20 cellular contexts compared by ENCODE assay signal in the genomic region with DNA sequence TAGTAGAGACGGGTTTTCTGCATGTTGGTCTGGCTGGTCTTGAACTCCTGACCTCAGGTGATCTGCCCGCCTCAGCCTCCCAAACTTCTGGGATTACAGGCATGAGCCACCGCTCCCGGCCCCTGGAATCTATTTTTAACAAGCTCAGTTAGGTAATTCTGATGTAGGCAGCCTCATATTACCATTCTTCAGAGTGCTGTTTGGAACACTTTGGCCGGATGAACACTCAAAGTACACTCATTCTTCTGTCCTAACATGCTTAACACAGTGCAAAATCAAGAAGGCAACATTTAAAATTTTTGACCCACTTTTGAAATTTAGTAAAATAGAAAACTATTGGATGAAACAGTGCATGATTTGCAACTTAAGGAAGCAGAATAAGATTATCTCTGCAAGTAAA.
DNase-seq lines count a peak whose midpoint lies in the region; ATAC-seq and TF ChIP-seq lines count a peak whose summit lies in the region.
"Had no signal": no experiment of that assay in that cellular context is flagged by ENCODE, and none has a peak within 500 bp of the region (broad histone marks: within the 10 kb centered on the region; RNA-seq: fewer than 3 reads in every experiment).

No MANE protein-coding gene starts in this region.

- H3K4me1 ChIP-seq in RWPE2 (ENCODE audit: insufficient read depth, poor library complexity, severe bottlenecking) (peaks cover 29% of the 10 kb centered on the region), SJCRH30 (no peaks in the 10 kb centered on the region)
- H3K4me1 ChIP-seq: BLaER1 had no signal

- H3K27ac ChIP-seq in RWPE2 (ENCODE audit: poor library complexity, severe bottlenecking) (peak overlapping the region; percentile 51), SJCRH30 (no peak overlapping the region)
- H3K27ac ChIP-seq: A549, BLaER1, C4-2B, GM23248 had no signal

- H3K9me3 ChIP-seq in RWPE2 (ENCODE audit: severe bottlenecking): no peaks in the 10 kb centered on the region
- H3K9me3 ChIP-seq in SJCRH30 (replicated peaks): no peaks in the 10 kb centered on the region
- H3K9me3 ChIP-seq: A549, Caco-2 had no signal

- H3K36me3 ChIP-seq in RWPE2 (ENCODE audit: low read depth): no peaks in the 10 kb centered on the region
- H3K36me3 ChIP-seq in SJCRH30: no peaks in the 10 kb centered on the region
- H3K36me3 ChIP-seq: BLaER1 had no signal

- H3K27me3 ChIP-seq in RWPE2 (ENCODE audit: insufficient read depth, poor library complexity, severe bottlenecking): no peaks in the 10 kb centered on the region
- no peaks in the 10 kb centered on the region for H3K27me3 ChIP-seq in SJCRH30
- H3K27me3 ChIP-seq: BLaER1 had no signal

- TF ChIP-seq CTCF in RWPE2 (IDR thresholded peaks at IDR 0.05; ENCODE audit: poor library complexity, severe bottlenecking) (no peak), epithelial cell of esophagus (IDR thresholded peaks at IDR 0.05; ENCODE audit: insufficient read depth, low read depth, low read length, missing control alignments) (no peak)

- DNase-seq in HPDE6-E6E7 (ENCODE audit: extremely low spot score): peak; percentile 3
- DNase-seq in RWPE2 (ENCODE audit: low spot score): peak; percentile 37
- DNase-seq in epithelial cell of esophagus (ENCODE audit: low read depth): peak; percentile 58
- DNase-seq in SJCRH30: no peak
- DNase-seq in NCI-H1436 (lab: John Stamatoyannopoulos, UW): no peak
- no peak for DNase-seq in Ammon's horn (ENCODE audit: low spot score)
- DNase-seq: 8988T; ACHN; AML-193; Caco-2; CD4-positive, CD25-positive, alpha-beta regulatory T cell; CD8-positive, alpha-beta T cell; DMS153; DND-41; GM23248; H7; HCEC 1CT had no signal

- H3K4me3 ChIP-seq in RWPE2 (ENCODE audit: severe bottlenecking): no peak overlapping the region
- no peak overlapping the region for H3K4me3 ChIP-seq in epithelial cell of esophagus (ENCODE audit: low read length)
- H3K4me3 ChIP-seq in SJCRH30: no peak overlapping the region
- H3K4me3 ChIP-seq: A549, BLaER1, GM23248 had no signal

- peak; percentile 96 for ATAC-seq in RWPE2 (ENCODE audit: low read depth)
- ATAC-seq: A549; CD8-positive, alpha-beta T cell had no signal

Comparison
In these comparisons a context has a peak if more than half of its experiments do, and no peak if none do; other contexts are left out.
1. DNase-seq: peak in HPDE6-E6E7 (single experiment), RWPE2 (single experiment) and epithelial cell of esophagus (single experiment); none in SJCRH30 (0 of 2), NCI-H1436 (single experiment) and Ammon's horn (single experiment).